35 cellular contexts compared by ENCODE assay signal in the genomic region with DNA sequence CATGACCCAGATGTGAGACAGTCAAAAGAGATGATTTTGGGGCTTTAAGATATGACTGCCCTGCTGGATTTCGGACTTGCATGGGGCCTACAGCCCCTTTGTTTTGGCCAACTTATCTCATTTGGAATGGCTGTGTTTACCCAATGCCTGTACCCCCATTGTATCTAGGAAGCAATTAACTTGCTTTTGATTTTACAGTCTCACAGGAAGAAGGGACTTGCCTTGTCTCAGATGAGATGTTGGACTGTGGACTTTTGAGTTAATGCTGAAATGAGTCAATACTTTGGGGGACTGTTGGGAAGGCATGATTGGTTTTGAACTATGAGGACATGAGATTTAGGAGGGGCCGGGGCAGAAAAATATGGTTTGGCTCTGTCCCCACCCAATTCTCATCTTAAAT.
"Had no signal": no experiment of that assay in that cellular context is flagged by ENCODE, and none has a peak within 500 bp of the region (broad histone marks: within the 10 kb centered on the region; RNA-seq: fewer than 3 reads in every experiment).

No MANE protein-coding gene starts in this region.

- H3K27me3 Mint-ChIP-seq: activated B cell treated with CpG ODN at 0.5 μM for 24 hours; activated CD4-positive, alpha-beta memory T cell treated with anti-CD3 and anti-CD28 coated beads for 36 hours; activated CD4-positive, alpha-beta T cell treated with anti-CD3 and anti-CD28 coated beads, Interleukin-2, amount 10 ng/mL, durations not matched to agents 24 days and 14 days; activated CD8-positive, alpha-beta T cell treated with anti-CD3 and anti-CD28 coated beads for 36 hours; activated naive CD8-positive, alpha-beta T cell treated with anti-CD3 and anti-CD28 coated beads for 36 hours; activated T-helper 17 cell treated with anti-CD3 and anti-CD28 coated beads, Interleukin-2, amount 50 U/mL, for 72 hours had no signal

- H3K4me3 ChIP-seq: adrenal gland, body of pancreas, breast epithelium had no signal

- H3K4me1 ChIP-seq: adrenal gland, body of pancreas, breast epithelium had no signal

- H3K9me3 ChIP-seq: adrenal gland, body of pancreas had no signal

- DNase-seq: activated B cell treated with CpG ODN at 0.5 μM for 24 hours; activated CD4-positive, alpha-beta memory T cell treated with anti-CD3 and anti-CD28 coated beads for 36 hours; activated CD4-positive, alpha-beta T cell treated with anti-CD3 and anti-CD28 coated beads for 4 hours; activated CD4-positive, alpha-beta T cell treated with anti-CD3 and anti-CD28 coated beads, Interleukin-2, amount 10 ng/mL, durations not matched to agents 24 days and 14 days; activated CD4-positive, alpha-beta T cell treated with anti-CD3 and anti-CD28 coated beads, Interleukin-2, amount 50 U/mL, for 1 hour; activated CD4-positive, alpha-beta T cell treated with anti-CD3 and anti-CD28 coated beads, Interleukin-2, amount 50 U/mL, for 4 hours; activated CD4-positive, CD25-positive, alpha-beta regulatory T cell treated with anti-CD3 and anti-CD28 coated beads, Interleukin-2, amount 50 U/mL, for 72 hours; activated CD8-positive, alpha-beta memory T cell treated with anti-CD3 and anti-CD28 coated beads, Interleukin-2, amount 50 U/mL, for 4 hours; activated CD8-positive, alpha-beta T cell treated with anti-CD3 and anti-CD28 coated beads for 36 hours; activated effector memory CD4-positive, alpha-beta T cell treated with anti-CD3 and anti-CD28 coated beads, Interleukin-2, amount 50 U/mL, for 16 hours; activated gamma-delta T cell treated with Interleukin-2 at 50 U/mL for 16 hours; activated naive CD4-positive, alpha-beta T cell; activated naive CD4-positive, alpha-beta T cell treated with anti-CD3 and anti-CD28 coated beads for 36 hours; activated naive CD4-positive, alpha-beta T cell treated with anti-CD3 and anti-CD28 coated beads, Interleukin-2, amount 50 U/mL, for 16 hours; activated naive CD8-positive, alpha-beta T cell treated with anti-CD3 and anti-CD28 coated beads for 36 hours; activated T-cell treated with anti-CD3 and anti-CD28 coated beads for 4 hours; activated T-cell treated with anti-CD3 and anti-CD28 coated beads, Interleukin-2, amount 50 U/mL, for 1 hour; activated T-cell treated with anti-CD3 and anti-CD28 coated beads, Interleukin-2, amount 50 U/mL, for 4 hours; activated T-cell treated with anti-CD3 and anti-CD28 coated beads, Interleukin-2, amount 50 U/mL, for 72 hours; adrenal gland; amniotic stem cell; aorta; body of pancreas; brain microvascular endothelial cell; central memory CD4-positive, alpha-beta T cell; T-helper 1 cell; T-helper 2 cell; T-helper 9 cell had no signal

- H3K36me3 ChIP-seq: adrenal gland, breast epithelium had no signal

- H3K27ac Mint-ChIP-seq: activated B cell treated with CpG ODN at 0.5 μM for 24 hours; activated CD4-positive, alpha-beta memory T cell treated with anti-CD3 and anti-CD28 coated beads for 36 hours; activated CD4-positive, alpha-beta T cell treated with anti-CD3 and anti-CD28 coated beads, Interleukin-2, amount 10 ng/mL, durations not matched to agents 24 days and 14 days; activated CD8-positive, alpha-beta T cell treated with anti-CD3 and anti-CD28 coated beads for 36 hours; activated naive CD4-positive, alpha-beta T cell treated with anti-CD3 and anti-CD28 coated beads for 36 hours; activated naive CD4-positive, alpha-beta T cell treated with anti-CD3 and anti-CD28 coated beads, Interleukin-2, amount 50 U/mL, for 72 hours; activated naive CD8-positive, alpha-beta T cell treated with anti-CD3 and anti-CD28 coated beads for 36 hours; activated T-cell treated with anti-CD3 and anti-CD28 coated beads, Interleukin-2, amount 50 U/mL, for 72 hours; activated T-helper 1 cell treated with anti-CD3 and anti-CD28 coated beads, Interleukin-12 subunit alpha, Interleukin-12 subunit beta, Interleukin-2, Interleukin-4 antibody, amounts not matched to agents 30 ng/mL and 10 ng/mL and 1 ng/mL, durations not matched to agents 14 hours and 24 hours and 36 hours; activated T-helper 17 cell treated with anti-CD3 and anti-CD28 coated beads, Interleukin-2, amount 50 U/mL, for 72 hours; T-helper 1 cell treated with Interleukin-12 subunit alpha and Interleukin-12 subunit beta and Interleukin-4 antibody, amounts not matched to agents 30 μg/mL and 1 μg/mL, for 36 hours; T-helper 2 cell treated with Interferon-gamma antibody and Interleukin-4, amounts not matched to agents 5 μg/mL and 100 μg/mL, for 36 hours had no signal

- H3K4me1 Mint-ChIP-seq: activated B cell treated with CpG ODN at 0.5 μM for 24 hours; activated naive CD8-positive, alpha-beta T cell treated with anti-CD3 and anti-CD28 coated beads for 36 hours had no signal

- H3K27ac ChIP-seq: adrenal gland, body of pancreas, brain microvascular endothelial cell, breast epithelium, VCaP had no signal

- H3K4me3 Mint-ChIP-seq: activated B cell treated with CpG ODN at 0.5 μM for 24 hours; activated CD4-positive, alpha-beta memory T cell treated with anti-CD3 and anti-CD28 coated beads for 36 hours; activated CD4-positive, alpha-beta T cell treated with anti-CD3 and anti-CD28 coated beads, Interleukin-2, amount 10 ng/mL, durations not matched to agents 24 days and 14 days; activated CD8-positive, alpha-beta T cell treated with anti-CD3 and anti-CD28 coated beads for 36 hours; activated naive CD4-positive, alpha-beta T cell treated with anti-CD3 and anti-CD28 coated beads for 36 hours; activated naive CD8-positive, alpha-beta T cell treated with anti-CD3 and anti-CD28 coated beads for 36 hours; activated T-cell treated with anti-CD3 and anti-CD28 coated beads, Interleukin-2, amount 50 U/mL, for 4 hours; activated T-cell treated with anti-CD3 and anti-CD28 coated beads, Interleukin-2, amount 50 U/mL, for 72 hours; activated T-helper 1 cell treated with anti-CD3 and anti-CD28 coated beads, Interleukin-12 subunit alpha, Interleukin-12 subunit beta, Interleukin-2, Interleukin-4 antibody, amounts not matched to agents 30 ng/mL and 10 ng/mL and 1 ng/mL, durations not matched to agents 14 hours and 24 hours and 36 hours; activated T-helper 17 cell treated with anti-CD3 and anti-CD28 coated beads, Interleukin-2, amount 50 U/mL, for 72 hours; T-helper 1 cell treated with Interleukin-12 subunit alpha and Interleukin-12 subunit beta and Interleukin-4 antibody, amounts not matched to agents 30 μg/mL and 1 μg/mL, for 36 hours; T-helper 2 cell treated with Interferon-gamma antibody and Interleukin-4, amounts not matched to agents 5 μg/mL and 100 μg/mL, for 36 hours had no signal

- H3K27me3 ChIP-seq: adrenal gland, body of pancreas, brain microvascular endothelial cell, breast epithelium had no signal
